19 cellular contexts compared by ENCODE assay signal in the genomic region with DNA sequence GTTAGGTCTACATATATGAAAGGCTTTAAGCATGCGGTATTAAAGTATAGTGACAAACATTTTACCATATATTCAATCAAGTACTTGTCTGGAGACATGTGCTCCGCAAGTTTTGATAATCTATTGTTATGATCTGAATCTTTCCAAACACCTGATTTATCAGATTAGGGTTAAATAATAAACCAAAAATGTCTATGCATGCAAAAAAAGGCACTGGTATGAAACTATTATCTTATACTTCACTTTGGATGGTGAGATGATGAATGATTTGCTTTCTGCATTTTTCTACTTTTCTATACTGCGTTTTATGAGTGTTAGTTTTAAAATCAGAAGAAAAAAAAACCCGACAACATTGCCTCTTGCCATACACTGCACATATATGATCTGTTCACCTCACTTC.
"Had no signal": no experiment of that assay in that cellular context is flagged by ENCODE, and none has a peak within 500 bp of the region (broad histone marks: within the 10 kb centered on the region; RNA-seq: fewer than 3 reads in every experiment).

No MANE protein-coding gene starts in this region.

- H3K4me3 Mint-ChIP-seq: dendritic cell treated with granulocyte-macrophage colony-stimulating factor and Interleukin-4, amounts not matched to agents 40 ng/mL and 50 ng/mL, for 4 days; naive B cell; neural progenitor cell had no signal

- ATAC-seq: body of pancreas; heart left ventricle; left lung; sciatic nerve; stimulated activated effector memory CD8-positive, alpha-beta T cell treated with anti-CD3 and anti-CD28 coated beads, Interleukin-12 subunit alpha, Interleukin-12 subunit beta, amount 100 ng/mL, for 72 hours had no signal

- DNase-seq: activated CD4-positive, alpha-beta T cell treated with anti-CD3 and anti-CD28 coated beads for 48 hours; activated CD4-positive, CD25-positive, alpha-beta regulatory T cell; activated CD8-positive, alpha-beta memory T cell treated with anti-CD3 and anti-CD28 coated beads for 24 hours; activated CD8-positive, alpha-beta memory T cell treated with anti-CD3 and anti-CD28 coated beads, Interleukin-2, amount 50 U/mL, for 4 hours; activated gamma-delta T cell; anterior cingulate cortex; body of pancreas; effector CD4-positive, alpha-beta T cell; heart left ventricle; left lung; naive B cell; posterior cingulate gyrus; small intestine; stimulated activated CD4-positive, alpha-beta T cell treated with anti-CD3 and anti-CD28 coated beads, Interleukin-2, amount 100 ng/mL, for 24 hours; trophoblast cell had no signal

- H3K27me3 Mint-ChIP-seq: dendritic cell treated with granulocyte-macrophage colony-stimulating factor and Interleukin-4, amounts not matched to agents 40 ng/mL and 50 ng/mL, for 4 days; naive B cell had no signal

- H3K27ac Mint-ChIP-seq: dendritic cell treated with granulocyte-macrophage colony-stimulating factor and Interleukin-4, amounts not matched to agents 40 ng/mL and 50 ng/mL, for 4 days; neural progenitor cell had no signal
